1 cellular context compared by ENCODE assay signal in the genomic region with DNA sequence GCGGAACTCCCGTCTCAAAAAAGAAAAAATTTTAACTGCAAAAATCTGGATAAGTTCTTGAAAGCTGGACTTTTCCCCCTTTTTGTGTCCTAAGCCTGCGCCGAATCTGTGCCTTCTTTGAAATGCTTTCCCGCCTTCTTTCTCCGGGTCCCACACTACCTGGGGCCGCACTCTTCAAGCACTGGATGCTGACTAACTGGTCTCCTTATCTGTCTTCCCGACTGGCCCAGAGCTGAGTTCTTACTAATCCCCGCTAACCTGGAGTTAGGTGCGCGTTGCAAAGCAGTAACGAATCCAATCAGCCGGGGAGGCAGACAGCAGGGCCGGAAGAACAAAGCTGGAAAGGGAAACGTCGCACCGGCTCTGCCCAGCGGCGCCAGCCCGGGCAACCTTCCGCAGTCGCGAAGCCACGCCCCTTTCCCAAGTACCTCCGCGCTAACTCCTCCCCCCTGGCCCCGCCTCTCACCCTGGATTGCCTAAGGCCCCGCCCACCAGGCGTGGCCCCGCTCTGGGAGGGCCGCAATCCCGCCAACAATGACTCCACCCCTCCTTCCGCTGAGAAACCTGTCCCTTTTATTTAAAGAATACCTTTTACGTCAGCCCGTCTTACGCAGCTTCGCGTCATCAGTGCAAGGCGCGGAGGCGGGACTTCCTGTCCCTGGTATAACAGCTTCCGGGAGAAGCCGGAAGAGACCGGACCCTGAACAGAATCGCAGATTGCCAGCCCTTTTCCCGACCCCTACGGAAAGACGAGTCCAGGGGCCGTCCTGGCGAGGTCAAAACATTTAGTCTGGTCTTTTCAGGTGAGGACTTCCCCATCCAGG.
TF ChIP-seq lines count a peak whose summit lies in the region.

A gene (plus strand): TSS at position 666 of the 824 bp plus-strand sequence. CDS start 737 bp downstream, outside the sequence.

TF ChIP-seq in K562, 482 proteins besides CTCF, POLR2A, EP300 and RAD21 (continued from another document):
- TF ChIP-seq, protein P1, sequence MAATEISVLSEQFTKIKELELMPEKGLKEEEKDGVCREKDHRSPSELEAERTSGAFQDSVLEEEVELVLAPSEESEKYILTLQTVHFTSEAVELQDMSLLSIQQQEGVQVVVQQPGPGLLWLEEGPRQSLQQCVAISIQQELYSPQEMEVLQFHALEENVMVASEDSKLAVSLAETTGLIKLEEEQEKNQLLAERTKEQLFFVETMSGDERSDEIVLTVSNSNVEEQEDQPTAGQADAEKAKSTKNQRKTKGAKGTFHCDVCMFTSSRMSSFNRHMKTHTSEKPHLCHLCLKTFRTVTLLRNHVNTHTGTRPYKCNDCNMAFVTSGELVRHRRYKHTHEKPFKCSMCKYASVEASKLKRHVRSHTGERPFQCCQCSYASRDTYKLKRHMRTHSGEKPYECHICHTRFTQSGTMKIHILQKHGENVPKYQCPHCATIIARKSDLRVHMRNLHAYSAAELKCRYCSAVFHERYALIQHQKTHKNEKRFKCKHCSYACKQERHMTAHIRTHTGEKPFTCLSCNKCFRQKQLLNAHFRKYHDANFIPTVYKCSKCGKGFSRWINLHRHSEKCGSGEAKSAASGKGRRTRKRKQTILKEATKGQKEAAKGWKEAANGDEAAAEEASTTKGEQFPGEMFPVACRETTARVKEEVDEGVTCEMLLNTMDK (IDR thresholded peaks at IDR 0.05; ENCODE audit: borderline replicate concordance, insufficient read depth, low read depth, low read length, poor library complexity, severe bottlenecking) = no peak
- TF ChIP-seq ETV1 (tag; conservative IDR thresholded peaks at IDR 0.05; ENCODE audit: low read depth) (0 out of 2 replicates have a peak, but pooled peaks have one; percentile 45), BHLHE40 (IDR thresholded peaks at IDR 0.05; ENCODE audit: low read length) (no peak; the same call in 1 of the 2 replicates), NRF1 (conservative IDR thresholded peaks at IDR 0.05 in 1 of 2, IDR thresholded peaks at IDR 0.05 in 1 of 2) (peak; percentile 85 to 87), ZNF785 (CRISPR knock-in tag; IDR thresholded peaks at IDR 0.05) (no peak), BRF1 (IDR thresholded peaks at IDR 0.05; ENCODE audit: borderline replicate concordance, extremely low read depth, insufficient read length) (no peak), MBD2 (IDR thresholded peaks at IDR 0.05; ENCODE audit: borderline replicate concordance, low read depth) (peak; percentile 72), HIVEP1 (CRISPR knock-in tag; IDR thresholded peaks at IDR 0.05) (no peak), ZNF444 (CRISPR knock-in tag; IDR thresholded peaks at IDR 0.05) (no peak), SMAD1 (IDR thresholded peaks at IDR 0.05; ENCODE audit: low read depth, low read length, partially characterized antibody) (peak; percentile 78), TCF3 (CRISPR knock-in tag; IDR thresholded peaks at IDR 0.05) (no peak), NFYB (IDR thresholded peaks at IDR 0.05; ENCODE audit: extremely low read depth, insufficient read length) (no peak), ESRRA (IDR thresholded peaks at IDR 0.05; ENCODE audit: borderline replicate concordance, low read depth) (peak; percentile 46), ZZZ3 (IDR thresholded peaks at IDR 0.05) (no peak), ADNP (tag; IDR thresholded peaks at IDR 0.05) (no peak), ELF2 (CRISPR knock-in tag; IDR thresholded peaks at IDR 0.05) (peak; percentile 93), HEY1 (CRISPR knock-in tag; IDR thresholded peaks at IDR 0.05; ENCODE audit: borderline replicate concordance) (no peak), RBM17 (IDR thresholded peaks at IDR 0.05; ENCODE audit: borderline replicate concordance, low read depth, low read length) (no peak)
- TF ChIP-seq, protein P2, sequence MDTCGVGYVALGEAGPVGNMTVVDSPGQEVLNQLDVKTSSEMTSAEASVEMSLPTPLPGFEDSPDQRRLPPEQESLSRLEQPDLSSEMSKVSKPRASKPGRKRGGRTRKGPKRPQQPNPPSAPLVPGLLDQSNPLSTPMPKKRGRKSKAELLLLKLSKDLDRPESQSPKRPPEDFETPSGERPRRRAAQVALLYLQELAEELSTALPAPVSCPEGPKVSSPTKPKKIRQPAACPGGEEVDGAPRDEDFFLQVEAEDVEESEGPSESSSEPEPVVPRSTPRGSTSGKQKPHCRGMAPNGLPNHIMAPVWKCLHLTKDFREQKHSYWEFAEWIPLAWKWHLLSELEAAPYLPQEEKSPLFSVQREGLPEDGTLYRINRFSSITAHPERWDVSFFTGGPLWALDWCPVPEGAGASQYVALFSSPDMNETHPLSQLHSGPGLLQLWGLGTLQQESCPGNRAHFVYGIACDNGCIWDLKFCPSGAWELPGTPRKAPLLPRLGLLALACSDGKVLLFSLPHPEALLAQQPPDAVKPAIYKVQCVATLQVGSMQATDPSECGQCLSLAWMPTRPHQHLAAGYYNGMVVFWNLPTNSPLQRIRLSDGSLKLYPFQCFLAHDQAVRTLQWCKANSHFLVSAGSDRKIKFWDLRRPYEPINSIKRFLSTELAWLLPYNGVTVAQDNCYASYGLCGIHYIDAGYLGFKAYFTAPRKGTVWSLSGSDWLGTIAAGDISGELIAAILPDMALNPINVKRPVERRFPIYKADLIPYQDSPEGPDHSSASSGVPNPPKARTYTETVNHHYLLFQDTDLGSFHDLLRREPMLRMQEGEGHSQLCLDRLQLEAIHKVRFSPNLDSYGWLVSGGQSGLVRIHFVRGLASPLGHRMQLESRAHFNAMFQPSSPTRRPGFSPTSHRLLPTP (IDR thresholded peaks at IDR 0.05; ENCODE audit: borderline replicate concordance, extremely low read depth, insufficient read length) = no peak
- TF ChIP-seq, protein P3, sequence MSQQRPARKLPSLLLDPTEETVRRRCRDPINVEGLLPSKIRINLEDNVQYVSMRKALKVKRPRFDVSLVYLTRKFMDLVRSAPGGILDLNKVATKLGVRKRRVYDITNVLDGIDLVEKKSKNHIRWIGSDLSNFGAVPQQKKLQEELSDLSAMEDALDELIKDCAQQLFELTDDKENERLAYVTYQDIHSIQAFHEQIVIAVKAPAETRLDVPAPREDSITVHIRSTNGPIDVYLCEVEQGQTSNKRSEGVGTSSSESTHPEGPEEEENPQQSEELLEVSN (IDR thresholded peaks at IDR 0.05; ENCODE audit: borderline replicate concordance in 1 of 2, extremely low read depth in 1 of 2, insufficient read depth in 1 of 2, insufficient read length in 1 of 2, low read depth in 1 of 2, low read length in 1 of 2, poor library complexity in 1 of 2, severe bottlenecking in 1 of 2) = peak in 1 of 2 experiments; percentile 50
- TF ChIP-seq, protein P4, sequence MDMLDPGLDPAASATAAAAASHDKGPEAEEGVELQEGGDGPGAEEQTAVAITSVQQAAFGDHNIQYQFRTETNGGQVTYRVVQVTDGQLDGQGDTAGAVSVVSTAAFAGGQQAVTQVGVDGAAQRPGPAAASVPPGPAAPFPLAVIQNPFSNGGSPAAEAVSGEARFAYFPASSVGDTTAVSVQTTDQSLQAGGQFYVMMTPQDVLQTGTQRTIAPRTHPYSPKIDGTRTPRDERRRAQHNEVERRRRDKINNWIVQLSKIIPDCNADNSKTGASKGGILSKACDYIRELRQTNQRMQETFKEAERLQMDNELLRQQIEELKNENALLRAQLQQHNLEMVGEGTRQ (CRISPR knock-in tag; IDR thresholded peaks at IDR 0.05) = no peak
- TF ChIP-seq, protein P5, sequence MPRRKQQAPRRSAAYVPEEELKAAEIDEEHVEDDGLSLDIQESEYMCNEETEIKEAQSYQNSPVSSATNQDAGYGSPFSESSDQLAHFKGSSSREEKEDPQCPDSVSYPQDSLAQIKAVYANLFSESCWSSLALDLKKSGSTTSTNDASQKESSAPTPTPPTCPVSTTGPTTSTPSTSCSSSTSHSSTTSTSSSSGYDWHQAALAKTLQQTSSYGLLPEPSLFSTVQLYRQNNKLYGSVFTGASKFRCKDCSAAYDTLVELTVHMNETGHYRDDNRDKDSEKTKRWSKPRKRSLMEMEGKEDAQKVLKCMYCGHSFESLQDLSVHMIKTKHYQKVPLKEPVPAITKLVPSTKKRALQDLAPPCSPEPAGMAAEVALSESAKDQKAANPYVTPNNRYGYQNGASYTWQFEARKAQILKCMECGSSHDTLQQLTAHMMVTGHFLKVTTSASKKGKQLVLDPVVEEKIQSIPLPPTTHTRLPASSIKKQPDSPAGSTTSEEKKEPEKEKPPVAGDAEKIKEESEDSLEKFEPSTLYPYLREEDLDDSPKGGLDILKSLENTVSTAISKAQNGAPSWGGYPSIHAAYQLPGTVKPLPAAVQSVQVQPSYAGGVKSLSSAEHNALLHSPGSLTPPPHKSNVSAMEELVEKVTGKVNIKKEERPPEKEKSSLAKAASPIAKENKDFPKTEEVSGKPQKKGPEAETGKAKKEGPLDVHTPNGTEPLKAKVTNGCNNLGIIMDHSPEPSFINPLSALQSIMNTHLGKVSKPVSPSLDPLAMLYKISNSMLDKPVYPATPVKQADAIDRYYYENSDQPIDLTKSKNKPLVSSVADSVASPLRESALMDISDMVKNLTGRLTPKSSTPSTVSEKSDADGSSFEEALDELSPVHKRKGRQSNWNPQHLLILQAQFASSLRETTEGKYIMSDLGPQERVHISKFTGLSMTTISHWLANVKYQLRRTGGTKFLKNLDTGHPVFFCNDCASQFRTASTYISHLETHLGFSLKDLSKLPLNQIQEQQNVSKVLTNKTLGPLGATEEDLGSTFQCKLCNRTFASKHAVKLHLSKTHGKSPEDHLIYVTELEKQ (CRISPR knock-in tag; IDR thresholded peaks at IDR 0.05) = no peak
- TF ChIP-seq, protein P6, sequence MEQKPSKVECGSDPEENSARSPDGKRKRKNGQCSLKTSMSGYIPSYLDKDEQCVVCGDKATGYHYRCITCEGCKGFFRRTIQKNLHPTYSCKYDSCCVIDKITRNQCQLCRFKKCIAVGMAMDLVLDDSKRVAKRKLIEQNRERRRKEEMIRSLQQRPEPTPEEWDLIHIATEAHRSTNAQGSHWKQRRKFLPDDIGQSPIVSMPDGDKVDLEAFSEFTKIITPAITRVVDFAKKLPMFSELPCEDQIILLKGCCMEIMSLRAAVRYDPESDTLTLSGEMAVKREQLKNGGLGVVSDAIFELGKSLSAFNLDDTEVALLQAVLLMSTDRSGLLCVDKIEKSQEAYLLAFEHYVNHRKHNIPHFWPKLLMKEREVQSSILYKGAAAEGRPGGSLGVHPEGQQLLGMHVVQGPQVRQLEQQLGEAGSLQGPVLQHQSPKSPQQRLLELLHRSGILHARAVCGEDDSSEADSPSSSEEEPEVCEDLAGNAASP (IDR thresholded peaks at IDR 0.05) = no peak
- TF ChIP-seq, protein P7, sequence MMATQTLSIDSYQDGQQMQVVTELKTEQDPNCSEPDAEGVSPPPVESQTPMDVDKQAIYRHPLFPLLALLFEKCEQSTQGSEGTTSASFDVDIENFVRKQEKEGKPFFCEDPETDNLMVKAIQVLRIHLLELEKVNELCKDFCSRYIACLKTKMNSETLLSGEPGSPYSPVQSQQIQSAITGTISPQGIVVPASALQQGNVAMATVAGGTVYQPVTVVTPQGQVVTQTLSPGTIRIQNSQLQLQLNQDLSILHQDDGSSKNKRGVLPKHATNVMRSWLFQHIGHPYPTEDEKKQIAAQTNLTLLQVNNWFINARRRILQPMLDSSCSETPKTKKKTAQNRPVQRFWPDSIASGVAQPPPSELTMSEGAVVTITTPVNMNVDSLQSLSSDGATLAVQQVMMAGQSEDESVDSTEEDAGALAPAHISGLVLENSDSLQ (IDR thresholded peaks at IDR 0.05) = peak; percentile 87
- TF ChIP-seq, protein P8, sequence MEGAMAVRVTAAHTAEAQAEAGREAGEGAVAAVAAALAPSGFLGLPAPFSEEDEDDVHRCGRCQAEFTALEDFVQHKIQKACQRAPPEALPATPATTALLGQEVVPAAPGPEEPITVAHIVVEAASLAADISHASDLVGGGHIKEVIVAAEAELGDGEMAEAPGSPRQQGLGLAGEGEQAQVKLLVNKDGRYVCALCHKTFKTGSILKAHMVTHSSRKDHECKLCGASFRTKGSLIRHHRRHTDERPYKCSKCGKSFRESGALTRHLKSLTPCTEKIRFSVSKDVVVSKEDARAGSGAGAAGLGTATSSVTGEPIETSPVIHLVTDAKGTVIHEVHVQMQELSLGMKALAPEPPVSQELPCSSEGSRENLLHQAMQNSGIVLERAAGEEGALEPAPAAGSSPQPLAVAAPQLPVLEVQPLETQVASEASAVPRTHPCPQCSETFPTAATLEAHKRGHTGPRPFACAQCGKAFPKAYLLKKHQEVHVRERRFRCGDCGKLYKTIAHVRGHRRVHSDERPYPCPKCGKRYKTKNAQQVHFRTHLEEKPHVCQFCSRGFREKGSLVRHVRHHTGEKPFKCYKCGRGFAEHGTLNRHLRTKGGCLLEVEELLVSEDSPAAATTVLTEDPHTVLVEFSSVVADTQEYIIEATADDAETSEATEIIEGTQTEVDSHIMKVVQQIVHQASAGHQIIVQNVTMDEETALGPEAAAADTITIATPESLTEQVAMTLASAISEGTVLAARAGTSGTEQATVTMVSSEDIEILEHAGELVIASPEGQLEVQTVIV (CRISPR knock-in tag; IDR thresholded peaks at IDR 0.05; ENCODE audit: borderline replicate concordance) = no peak
- TF ChIP-seq, protein P9, sequence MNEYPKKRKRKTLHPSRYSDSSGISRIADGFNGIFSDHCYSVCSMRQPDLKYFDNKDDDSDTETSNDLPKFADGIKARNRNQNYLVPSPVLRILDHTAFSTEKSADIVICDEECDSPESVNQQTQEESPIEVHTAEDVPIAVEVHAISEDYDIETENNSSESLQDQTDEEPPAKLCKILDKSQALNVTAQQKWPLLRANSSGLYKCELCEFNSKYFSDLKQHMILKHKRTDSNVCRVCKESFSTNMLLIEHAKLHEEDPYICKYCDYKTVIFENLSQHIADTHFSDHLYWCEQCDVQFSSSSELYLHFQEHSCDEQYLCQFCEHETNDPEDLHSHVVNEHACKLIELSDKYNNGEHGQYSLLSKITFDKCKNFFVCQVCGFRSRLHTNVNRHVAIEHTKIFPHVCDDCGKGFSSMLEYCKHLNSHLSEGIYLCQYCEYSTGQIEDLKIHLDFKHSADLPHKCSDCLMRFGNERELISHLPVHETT (CRISPR knock-in tag; conservative IDR thresholded peaks at IDR 0.05 in 1 of 2, IDR thresholded peaks at IDR 0.05 in 1 of 2) = peak in 1 of 2 experiments; percentile 75; a peak in 1 of 4 replicates
- TF ChIP-seq, protein P10, sequence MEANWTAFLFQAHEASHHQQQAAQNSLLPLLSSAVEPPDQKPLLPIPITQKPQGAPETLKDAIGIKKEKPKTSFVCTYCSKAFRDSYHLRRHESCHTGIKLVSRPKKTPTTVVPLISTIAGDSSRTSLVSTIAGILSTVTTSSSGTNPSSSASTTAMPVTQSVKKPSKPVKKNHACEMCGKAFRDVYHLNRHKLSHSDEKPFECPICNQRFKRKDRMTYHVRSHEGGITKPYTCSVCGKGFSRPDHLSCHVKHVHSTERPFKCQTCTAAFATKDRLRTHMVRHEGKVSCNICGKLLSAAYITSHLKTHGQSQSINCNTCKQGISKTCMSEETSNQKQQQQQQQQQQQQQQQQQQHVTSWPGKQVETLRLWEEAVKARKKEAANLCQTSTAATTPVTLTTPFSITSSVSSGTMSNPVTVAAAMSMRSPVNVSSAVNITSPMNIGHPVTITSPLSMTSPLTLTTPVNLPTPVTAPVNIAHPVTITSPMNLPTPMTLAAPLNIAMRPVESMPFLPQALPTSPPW (CRISPR knock-in tag; IDR thresholded peaks at IDR 0.05) = peak; percentile 67; the same call in 1 of the 2 replicates
